ENCODE assay signal across 8 cellular contexts in the genomic region with DNA sequence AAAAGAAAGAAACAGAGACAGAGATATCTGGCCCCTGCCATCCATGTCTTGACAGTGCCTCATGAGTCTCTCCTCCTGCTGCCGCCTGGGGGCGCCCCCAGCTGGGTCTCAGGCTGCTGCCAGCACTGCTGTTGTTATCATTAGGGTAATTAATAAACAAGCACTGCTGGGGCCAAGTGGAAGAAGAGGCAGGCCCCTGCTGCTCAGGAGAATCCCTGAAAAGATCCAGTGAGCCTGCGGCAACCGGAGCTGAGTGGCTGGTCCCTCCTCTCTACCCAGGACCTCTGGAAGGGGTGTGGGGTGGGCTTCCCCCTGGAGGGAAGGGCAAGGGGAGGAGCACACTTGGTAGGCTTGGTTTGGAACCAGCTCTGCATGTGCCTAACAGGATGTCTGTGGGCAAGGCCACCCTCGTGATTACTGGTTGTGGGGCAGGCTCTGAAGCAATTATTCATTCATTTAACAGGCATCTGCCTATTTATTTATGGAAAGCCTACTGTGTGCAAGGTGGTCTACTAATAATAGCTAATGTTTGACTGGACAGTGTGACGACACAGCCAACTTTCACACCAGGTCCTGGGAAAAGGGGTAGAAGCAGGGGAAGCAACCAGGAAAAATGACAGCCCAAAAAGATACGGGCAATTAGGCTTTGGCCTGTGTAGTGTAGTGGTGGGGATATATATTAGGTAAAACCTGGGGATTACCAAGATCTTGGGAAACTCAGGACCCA. TPM values are rescaled to one million over a fixed set of nuclear protein-coding genes. Genes with fewer than 3 reads are reported as not detected.
A peak's percentile ranks its signal among the peaks of the same experiment; 100 is the strongest.
DNase-seq lines count a peak whose midpoint lies in the region; ATAC-seq and TF ChIP-seq lines count a peak whose summit lies in the region.

No MANE protein-coding gene starts in this region.

- no peaks in the 10 kb centered on the region for H3K9me3 Mint-ChIP-seq in activated B cell treated with CpG ODN at 0.5 μM for 24 hours

- POLR2A ChIA-PET in activated B cell treated with CpG ODN at 0.5 μM for 24 hours (lab: Charles Lee), result interaction anchor here (0.7 to 1.7 kb wide), 3 partner anchors 14 to 253 kb away, joined by 3 to 10 read pairs (median 4); partner anchors contain the start of genes MGA and RPAP1

- H3K27ac Mint-ChIP-seq in activated B cell treated with CpG ODN at 0.5 μM for 24 hours, result peak overlapping the region; percentile 59

- no peaks in the 10 kb centered on the region for H3K36me3 Mint-ChIP-seq in activated B cell treated with CpG ODN at 0.5 μM for 24 hours (ENCODE audit: low read depth)

- CTCF ChIA-PET in activated B cell treated with CpG ODN at 0.5 μM for 24 hours (lab: Charles Lee), result interaction anchor here (0.7 kb wide), 1 partner anchor 253 kb away, joined by 3 read pairs; no protein-coding TSS in a partner anchor

- ATAC-seq in GM21825 (IDR thresholded peaks at IDR 0.05; ENCODE audit: unreplicated experiment) (peak; percentile 48), activated B cell treated with CpG ODN at 0.5 μM for 24 hours (ENCODE audit: low read depth) (peak; percentile 73), GM18519 (IDR thresholded peaks at IDR 0.05; ENCODE audit: low FRiP score, unreplicated experiment) (no peak)

- DNase-seq in NCI-H2196 treated with DMSO at 0.1 percent for 48 hours (lab: John Stamatoyannopoulos, UW; ENCODE audit: unreplicated experiment), result peak; percentile 47
- peak; percentile 39 for DNase-seq in activated B cell treated with CpG ODN at 0.5 μM for 24 hours
- DNase-seq in cardiac fibroblast (ENCODE audit: low read depth in 2 of 2), result peak; percentile 69 to 90
- peak; percentile 96 for DNase-seq in islet precursor cell
- DNase-seq in stimulated activated CD4-positive, alpha-beta T cell treated with anti-CD3 and anti-CD28 coated beads, Interleukin-15, amount 100 ng/mL, for 1 hour (ENCODE audit: low read depth in 1 of 2, low spot score in 1 of 2), result peak; percentile 58 to 64

- intact Hi-C loops in activated B cell treated with CpG ODN at 0.5 μM for 24 hours (cut with micrococcal nuclease), result loop anchor here (1.0 to 2.0 kb wide), 3 partner anchors 14 to 217 kb away; partner anchors contain the start of genes ITPKA, MAPKBP1 and RPAP1

- peak overlapping the region; percentile 90 for H3K4me3 Mint-ChIP-seq in activated B cell treated with CpG ODN at 0.5 μM for 24 hours

- H3K27ac ChIP-seq in C4-2B, result peak overlapping the region; percentile 84

- H3K4me1 Mint-ChIP-seq in activated B cell treated with CpG ODN at 0.5 μM for 24 hours, result peaks cover 26% of the 10 kb centered on the region

- H3K4me3 ChIP-seq in cardiac fibroblast (replicated peaks in 1 of 2; ENCODE audit: low read depth in 2 of 2, low read length in 2 of 2), result no peak overlapping the region

- peaks cover 40% of the 10 kb centered on the region for H3K27me3 Mint-ChIP-seq in activated B cell treated with CpG ODN at 0.5 μM for 24 hours

- TF ChIP-seq CTCF in C4-2B (conservative IDR thresholded peaks at IDR 0.05), result peak; percentile 98
- TF ChIP-seq CTCF in activated B cell treated with CpG ODN at 0.5 μM for 24 hours (IDR thresholded peaks at IDR 0.05), result no peak
- peak; percentile 90 for TF ChIP-seq CTCF in cardiac fibroblast (IDR thresholded peaks at IDR 0.05; ENCODE audit: low read depth, low read length)

RNA-seq across cellular contexts. Expression of gene TYRO3, which starts 1.2 kb away (rescaled TPM):
- total RNA-seq in activated B cell treated with CpG ODN at 0.5 μM for 24 hours, result 0.22 TPM in 1 of 2 replicates, not detected in the other

RNA-seq across cellular contexts. Expression of gene RPAP1, which starts 13.8 kb away (rescaled TPM):
- total RNA-seq in activated B cell treated with CpG ODN at 0.5 μM for 24 hours, result 56.1 TPM in 2 replicates

RNA-seq across cellular contexts. Expression of gene LTK, which starts 44.2 kb away (rescaled TPM):
- 1.9 and 2.2 TPM in 2 replicates for total RNA-seq in activated B cell treated with CpG ODN at 0.5 μM for 24 hours

Comparison
In these comparisons a context has a peak if more than half of its experiments do, and no peak if none do; other contexts are left out.
1. DNase-seq: peak in every context shown above with its lines; median percentile 96 in islet precursor cell; 80 in cardiac fibroblast; 61 in stimulated activated CD4-positive, alpha-beta T cell treated with anti-CD3 and anti-CD28 coated beads, Interleukin-15, amount 100 ng/mL, for 1 hour; 47 in NCI-H2196 treated with DMSO at 0.1 percent for 48 hours; 39 in activated B cell treated with CpG ODN at 0.5 μM for 24 hours.